ENCODE assay signal across 16 cellular contexts in the genomic region with DNA sequence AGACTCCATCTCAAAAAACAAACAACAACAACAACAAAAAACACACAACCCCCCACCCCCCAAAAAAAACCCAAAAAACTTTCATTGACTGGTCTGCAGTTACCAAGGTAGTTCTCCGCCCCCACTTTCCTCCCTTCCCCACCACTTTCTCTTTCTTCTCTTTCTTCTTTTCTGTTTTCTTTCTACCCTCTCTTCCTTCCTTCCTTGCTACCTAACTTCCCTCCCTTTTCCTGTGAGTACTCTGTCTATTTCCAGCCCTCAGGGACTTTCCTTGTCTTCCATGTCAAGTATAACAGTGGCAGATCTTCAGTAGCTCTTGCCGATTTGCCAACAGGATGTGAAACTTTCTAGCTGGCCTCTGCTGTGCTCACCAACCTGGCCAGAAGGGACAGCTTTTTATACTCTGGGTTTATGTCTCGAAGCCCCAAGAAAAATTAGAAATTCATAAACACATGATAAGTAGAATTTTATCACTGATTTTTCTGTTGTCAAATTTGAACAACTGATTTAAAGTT.
DNase-seq lines count a peak whose midpoint lies in the region; ATAC-seq, FAIRE-seq and TF ChIP-seq lines count a peak whose summit lies in the region.
"Had no signal": no experiment of that assay in that cellular context is flagged by ENCODE, and none has a peak within 500 bp of the region (broad histone marks: within the 10 kb centered on the region; RNA-seq: fewer than 3 reads in every experiment).

No MANE protein-coding gene starts in this region.

- H3K36me3 ChIP-seq in IMR-90 (ENCODE audit: control insufficient read depth, insufficient read depth, low read length), result no peaks in the 10 kb centered on the region
- H3K36me3 ChIP-seq in CD8-positive, alpha-beta memory T cell (ENCODE audit: insufficient read depth, low read length), result no peaks in the 10 kb centered on the region
- H3K36me3 ChIP-seq: upper lobe of left lung had no signal

- dilution Hi-C loops in IMR-90 (cut with HindIII; ENCODE audit: low sequenced_read_pairs, unreplicated experiment), result no loop called here

- H3K4ac ChIP-seq in IMR-90 (ENCODE audit: low read depth, low read length), result peak overlapping the region; percentile 15; the same call in 1 of the 2 replicates

- TF ChIP-seq CTCF in IMR-90 (conservative IDR thresholded peaks at IDR 0.05; ENCODE audit: low read depth, low read length), result no peak

- H3K4me2 ChIP-seq in IMR-90 (ENCODE audit: low read depth, low read length), result no peak overlapping the region

- no peaks in the 10 kb centered on the region for H4K20me1 ChIP-seq in IMR-90 (ENCODE audit: insufficient read depth, low read length)

- no peaks in the 10 kb centered on the region for H3K27me3 ChIP-seq in IMR-90 (ENCODE audit: control insufficient read depth, insufficient read depth, low read length)
- H3K27me3 ChIP-seq in CD8-positive, alpha-beta memory T cell (ENCODE audit: insufficient read depth, low read length, poor library complexity, severe bottlenecking), result no peaks in the 10 kb centered on the region
- H3K27me3 ChIP-seq: upper lobe of left lung had no signal

- H3K79me1 ChIP-seq in IMR-90 (ENCODE audit: low read depth in 1 of 2, low read length in 2 of 2), result no peaks in the 10 kb centered on the region

- peak overlapping the region; percentile 60; the same call in 1 of the 2 replicates for H3K27ac ChIP-seq in IMR-90 (ENCODE audit: insufficient read depth, low read length)
- H3K27ac ChIP-seq in CD8-positive, alpha-beta memory T cell (ENCODE audit: low read depth, low read length), result no peak overlapping the region
- H3K27ac ChIP-seq: upper lobe of left lung had no signal

- H2AFZ ChIP-seq in IMR-90 (replicated peaks; ENCODE audit: low read length, poor library complexity), result no peak overlapping the region

- POLR2A ChIA-PET in IMR-90 (lab: Charles Lee; ENCODE audit: unreplicated experiment), result no interaction called here
- POLR2A ChIA-PET in CD8-positive, alpha-beta memory T cell (lab: Charles Lee), result no interaction called here

- H4K5ac ChIP-seq in IMR-90 (ENCODE audit: low read depth, low read length), result peak overlapping the region; percentile 68; the same call in 1 of the 2 replicates

- no peaks in the 10 kb centered on the region for H3K36me3 Mint-ChIP-seq in memory B cell
- no peaks in the 10 kb centered on the region for H3K36me3 Mint-ChIP-seq in CD8-positive, alpha-beta memory T cell
- H3K36me3 Mint-ChIP-seq: activated naive CD8-positive, alpha-beta T cell had no signal

- DNase-seq in GM12891 (ENCODE audit: insufficient read length, low spot score), result no peak
- no peak for DNase-seq in IMR-90
- no peak for DNase-seq in memory B cell (ENCODE audit: low spot score in 2 of 2)
- no peak for DNase-seq in cerebellar nuclear complex (lab: John Stamatoyannopoulos, UW)
- DNase-seq in GM19238 (ENCODE audit: insufficient read length, low spot score), result no peak
- DNase-seq in SKM-1 (lab: John Stamatoyannopoulos, UW; ENCODE audit: unreplicated experiment), result no peak
- DNase-seq in CD8-positive, alpha-beta memory T cell, result no peak
- DNase-seq: activated CD4-positive, CD25-positive, alpha-beta regulatory T cell treated with anti-CD3 and anti-CD28 coated beads, Interleukin-2, amount 50 U/mL, for 72 hours; activated T-cell treated with anti-CD3 and anti-CD28 coated beads for 4 hours; DMS79; glutamatergic neuron; stimulated activated CD4-positive, alpha-beta T cell treated with anti-CD3 and anti-CD28 coated beads, Interleukin-1b, Interleukin-23, amount 100 ng/mL, for 48 hours; SW 1271; upper lobe of left lung had no signal

- TF ChIP-seq RAD21 in IMR-90 (IDR thresholded peaks at IDR 0.05; ENCODE audit: low read length), result no peak

- peak overlapping the region; percentile 45 for H3K4me3 Mint-ChIP-seq in memory B cell
- H3K4me3 Mint-ChIP-seq in CD8-positive, alpha-beta memory T cell, result no peak overlapping the region
- H3K4me3 Mint-ChIP-seq: activated naive CD8-positive, alpha-beta T cell had no signal

- no peaks in the 10 kb centered on the region for H3K9me1 ChIP-seq in IMR-90 (ENCODE audit: insufficient read depth, low read length)

- intact Hi-C loops in IMR-90 (cut with micrococcal nuclease), result no loop called here

- in situ Hi-C loops in IMR-90 (cut with MboI; ENCODE audit: low sequenced_read_pairs), result no loop called here

- peak; percentile 58 for ATAC-seq in GM21619 (IDR thresholded peaks at IDR 0.05; ENCODE audit: unreplicated experiment)
- ATAC-seq in IMR-90 (ENCODE audit: low read depth), result no peak
- peak; percentile 53 for ATAC-seq in memory B cell (ENCODE audit: low read depth)

- peak overlapping the region; percentile 9 for H3K27ac Mint-ChIP-seq in memory B cell
- no peak overlapping the region for H3K27ac Mint-ChIP-seq in CD8-positive, alpha-beta memory T cell
- H3K27ac Mint-ChIP-seq: activated naive CD8-positive, alpha-beta T cell had no signal

- H3K4me1 ChIP-seq in IMR-90 (ENCODE audit: control insufficient read depth, insufficient read depth, low read length), result peaks cover 6% of the 10 kb centered on the region
- H3K4me1 ChIP-seq in CD8-positive, alpha-beta memory T cell (ENCODE audit: insufficient read depth, low read length), result no peaks in the 10 kb centered on the region

- no peak overlapping the region for H3K4me3 ChIP-seq in IMR-90 (ENCODE audit: insufficient read depth, low read depth, low read length)
- H3K4me3 ChIP-seq in CD8-positive, alpha-beta memory T cell (ENCODE audit: low read length), result no peak overlapping the region
- H3K4me3 ChIP-seq: upper lobe of left lung had no signal

- peak overlapping the region; percentile 90 for H3K18ac ChIP-seq in IMR-90 (ENCODE audit: low read depth, low read length)

- peak overlapping the region; percentile 70 for H2BK5ac ChIP-seq in IMR-90 (ENCODE audit: low read depth, low read length, poor library complexity, severe bottlenecking)

- H3K9ac ChIP-seq in IMR-90 (ENCODE audit: low read depth, low read length), result no peak overlapping the region

- 90% methylated on average over 2 of the region's 3 CpGs; no CpG with 5 or more reads in 1 of the 2 experiments for WGBS in IMR-90 (ENCODE audit: extremely low coverage in 2 of 2, insufficient read length in 1 of 2), 2 experiments

- no peak overlapping the region for H3K56ac ChIP-seq in IMR-90 (ENCODE audit: extremely low read depth, insufficient read depth, low read length)

- peak overlapping the region; percentile 54; the same call in 1 of the 2 replicates for H2BK120ac ChIP-seq in IMR-90 (ENCODE audit: low read depth, low read length)

- peak overlapping the region; percentile 18; the same call in 1 of the 2 replicates for H2AK5ac ChIP-seq in IMR-90 (ENCODE audit: low read depth, low read length)

- H2AK9ac ChIP-seq in IMR-90 (replicated peaks; ENCODE audit: low read depth, low read length, poor library complexity), result no peak overlapping the region

- no peak for FAIRE-seq in GM12891 (lab: Jason Lieb, UNC)

- peak overlapping the region; percentile 47; the same call in 1 of the 2 replicates for H4K91ac ChIP-seq in IMR-90 (ENCODE audit: insufficient read depth, low read depth, low read length)

- peaks cover 24% of the 10 kb centered on the region for H3K4me1 Mint-ChIP-seq in memory B cell
- H3K4me1 Mint-ChIP-seq in CD8-positive, alpha-beta memory T cell, result peaks cover 0 to 2% (median 0%) of the 10 kb centered on the region in 3 donors

- no peak overlapping the region for H2BK15ac ChIP-seq in IMR-90 (ENCODE audit: low read depth, low read length)

- no peak overlapping the region for H3K23ac ChIP-seq in IMR-90 (ENCODE audit: low read depth, low read length)

- peaks cover 2% of the 10 kb centered on the region for H3K9me3 Mint-ChIP-seq in memory B cell
- no peaks in the 10 kb centered on the region for H3K9me3 Mint-ChIP-seq in CD8-positive, alpha-beta memory T cell

- BruUV-seq in IMR-90 (replicated peaks; lab: Mats Ljungman, UMichigan), result no TSS peak

- H4K8ac ChIP-seq in IMR-90 (ENCODE audit: low read depth in 2 of 2, low read length in 2 of 2), result peak overlapping the region in 1 of 2 experiments; percentile 32; a peak in 1 of 4 replicates

- H2BK20ac ChIP-seq in IMR-90 (ENCODE audit: low read depth, low read length), result peak overlapping the region; percentile 6; the same call in 1 of the 2 replicates

- no peaks in the 10 kb centered on the region for H3K27me3 Mint-ChIP-seq in memory B cell
- peaks cover 3% of the 10 kb centered on the region in 2 donors for H3K27me3 Mint-ChIP-seq in CD8-positive, alpha-beta memory T cell

- H3K14ac ChIP-seq in IMR-90 (replicated peaks; ENCODE audit: low read depth, low read length), result no peak overlapping the region; the same call in 1 of the 2 replicates

- H3K9me3 ChIP-seq in IMR-90 (ENCODE audit: control insufficient read depth, insufficient read depth, low read length), result no peaks in the 10 kb centered on the region
- no peaks in the 10 kb centered on the region for H3K9me3 ChIP-seq in CD8-positive, alpha-beta memory T cell (ENCODE audit: low read length)
- H3K9me3 ChIP-seq: upper lobe of left lung had no signal

- TF ChIP-seq POLR2A in GM12891 (IDR thresholded peaks at IDR 0.05; ENCODE audit: low read depth, low read length), result no peak
- no peak for TF ChIP-seq POLR2A in IMR-90 (IDR thresholded peaks at IDR 0.05; ENCODE audit: low read depth, low read length)

- CTCF ChIA-PET in IMR-90 (lab: Yijun Ruan, JAX), result interaction anchor here (0.7 to 1.3 kb wide), 4 partner anchors 9 to 33 kb away, joined by 3 to 4 read pairs (median 3); no protein-coding TSS in a partner anchor
- CTCF ChIA-PET in CD8-positive, alpha-beta memory T cell (lab: Charles Lee), result no interaction called here

TF ChIP-seq in GM12891, 5 proteins besides CTCF, POLR2A, EP300 and RAD21:
- TF ChIP-seq POLR2AphosphoS5 (IDR thresholded peaks at IDR 0.05; ENCODE audit: low read depth, low read length), result no peak
- TF ChIP-seq SPI1 (IDR thresholded peaks at IDR 0.05; ENCODE audit: low read depth, low read length), result peak; percentile 75

TF ChIP-seq in IMR-90, 13 proteins besides CTCF, POLR2A, EP300 and RAD21 (continues in another document):
- TF ChIP-seq FOS (IDR thresholded peaks at IDR 0.05; ENCODE audit: low read depth, low read length) (no peak), NFE2L2 (IDR thresholded peaks at IDR 0.05; ENCODE audit: low read depth, low read length) (no peak), MAFK (IDR thresholded peaks at IDR 0.05; ENCODE audit: low read depth, low read length) (no peak), MAZ (IDR thresholded peaks at IDR 0.05; ENCODE audit: borderline replicate concordance, low read depth, low read length) (no peak), MXI1 (IDR thresholded peaks at IDR 0.05; ENCODE audit: borderline replicate concordance, low read depth, low read length) (no peak), SMC3 (IDR thresholded peaks at IDR 0.05; ENCODE audit: low read depth, low read length) (no peak), BHLHE40 (IDR thresholded peaks at IDR 0.05; ENCODE audit: low read depth, low read length) (no peak), CHD1 (IDR thresholded peaks at IDR 0.05; ENCODE audit: low read depth, low read length) (no peak), RCOR1 (IDR thresholded peaks at IDR 0.05; ENCODE audit: insufficient replicate concordance, low read length) (no peak)
